In the genomic region with DNA sequence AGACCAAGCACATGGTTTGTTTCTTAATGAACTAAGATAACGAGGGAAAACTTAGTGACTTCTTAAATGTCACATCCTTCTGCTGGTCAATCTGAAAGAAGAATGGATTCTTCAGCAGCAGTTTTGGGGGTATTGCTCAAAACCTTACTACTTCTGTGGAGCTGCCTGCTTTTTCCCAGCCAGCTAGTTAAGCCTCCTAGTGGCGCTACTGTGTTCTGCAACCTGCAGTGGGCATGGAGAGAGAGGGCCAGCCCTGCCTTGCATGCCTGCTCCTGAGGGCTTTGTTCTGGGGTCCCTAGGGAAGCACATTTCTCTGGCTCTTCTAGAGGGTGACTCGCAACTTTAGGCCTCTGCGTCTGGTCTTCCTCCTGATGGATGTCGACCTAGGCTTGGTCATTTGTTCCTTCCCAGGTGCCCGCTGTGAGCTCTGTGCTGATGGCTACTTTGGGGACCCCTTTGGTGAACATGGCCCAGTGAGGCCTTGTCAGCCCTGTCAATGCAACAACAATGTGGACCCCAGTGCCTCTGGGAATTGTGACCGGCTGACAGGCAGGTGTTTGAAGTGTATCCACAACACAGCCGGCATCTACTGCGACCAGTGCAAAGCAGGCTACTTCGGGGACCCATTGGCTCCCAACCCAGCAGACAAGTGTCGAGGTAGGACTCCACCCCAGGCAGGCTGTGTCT, we compare ENCODE assay signal across 8 cellular contexts. TPM values are rescaled to one million over a fixed set of nuclear protein-coding genes. Genes with fewer than 3 reads are reported as not detected.
A peak's percentile ranks its signal among the peaks of the same experiment; 100 is the strongest.
DNase-seq lines count a peak whose midpoint lies in the region; ATAC-seq and TF ChIP-seq lines count a peak whose summit lies in the region.

No MANE protein-coding gene starts in this region.

- in situ Hi-C loops in Panc1 (cut with HindIII; ENCODE audit: low pct_unique_long_range_greater_than_20kb, low sequenced_read_pairs) = no loop called here
- in situ Hi-C loops in brain microvascular endothelial cell (cut with HindIII; ENCODE audit: low pct_ligation_motif_present, low sequenced_read_pairs) = no loop called here

- TF ChIP-seq CTCF in Panc1 (IDR thresholded peaks at IDR 0.05) = peak; percentile 82
- peak; percentile 92 for TF ChIP-seq CTCF in brain microvascular endothelial cell (IDR thresholded peaks at IDR 0.05; ENCODE audit: low read depth, low read length, missing control alignments)
- TF ChIP-seq CTCF in suprapubic skin (IDR thresholded peaks at IDR 0.05) = peak; percentile 28 to 75

- H3K27ac ChIP-seq in Panc1 (ENCODE audit: low read length) (no peak overlapping the region), brain microvascular endothelial cell (no peak overlapping the region), suprapubic skin (no peak overlapping the region)

- H3K27me3 ChIP-seq in Panc1 (ENCODE audit: control insufficient read depth, insufficient read depth, low read length) = no peaks in the 10 kb centered on the region
- no peaks in the 10 kb centered on the region for H3K27me3 ChIP-seq in brain microvascular endothelial cell (replicated peaks)
- no peaks in the 10 kb centered on the region for H3K27me3 ChIP-seq in suprapubic skin

- CTCF ChIA-PET in Panc1 (lab: Charles Lee) = interaction anchor here (0.6 to 1.3 kb wide), 5 partner anchors 17 to 266 kb away, joined by 3 to 7 read pairs (median 4); no protein-coding TSS in a partner anchor

- no TSS peak for BruUV-seq in Panc1 (replicated peaks; lab: Mats Ljungman, UMichigan)

- TF ChIP-seq POLR2A in suprapubic skin (IDR thresholded peaks at IDR 0.05) = no peak

- ATAC-seq in HG02678 (IDR thresholded peaks at IDR 0.05; ENCODE audit: unreplicated experiment) (peak; percentile 68), Panc1 (peak; percentile 79; the same call in 1 of the 2 replicates), HG02623 (IDR thresholded peaks at IDR 0.05; ENCODE audit: unreplicated experiment) (no peak)

- no peak for TF ChIP-seq EP300 in suprapubic skin (IDR thresholded peaks at IDR 0.05)

- intact Hi-C loops in Panc1 (cut with micrococcal nuclease; ENCODE audit: unreplicated experiment) = no loop called here

- H3K36me3 ChIP-seq in Panc1 (ENCODE audit: control insufficient read depth, insufficient read depth, low read length) (no peaks in the 10 kb centered on the region), brain microvascular endothelial cell (replicated peaks) (no peaks in the 10 kb centered on the region), suprapubic skin (peaks cover 5% of the 10 kb centered on the region)

- H3K4me1 ChIP-seq in Panc1 (ENCODE audit: control insufficient read depth, insufficient read depth, low read length) = no peaks in the 10 kb centered on the region
- H3K4me1 ChIP-seq in suprapubic skin = no peaks in the 10 kb centered on the region

- WGBS in suprapubic skin = 76% methylated on average over 6 of the region's 11 CpGs

- H3K9me3 ChIP-seq in Panc1 (ENCODE audit: control insufficient read depth, insufficient read depth, low read depth, low read length) = no peaks in the 10 kb centered on the region
- H3K9me3 ChIP-seq in suprapubic skin = no peaks in the 10 kb centered on the region

- DNase-seq in SIG-M5 treated with dmso at 0.1 percent for 504 hours (lab: John Stamatoyannopoulos, UW; ENCODE audit: unreplicated experiment) = peak; percentile 64
- no peak for DNase-seq in SIG-M5 (lab: John Stamatoyannopoulos, UW)
- peak; percentile 15 for DNase-seq in Panc1 (ENCODE audit: low read depth, low spot score)
- DNase-seq in brain microvascular endothelial cell = peak; percentile 47
- peak; percentile 85 for DNase-seq in left kidney (ENCODE audit: low read depth, low spot score)
- DNase-seq in suprapubic skin (ENCODE audit: low spot score in 2 of 2) = no peak

- POLR2A ChIA-PET in Panc1 (lab: Charles Lee) = no interaction called here

- H3K4me3 ChIP-seq in Panc1 (ENCODE audit: low read depth in 2 of 2, low read length in 2 of 2) (no peak overlapping the region), brain microvascular endothelial cell (ENCODE audit: low read depth, low read length) (no peak overlapping the region), suprapubic skin (no peak overlapping the region)

RNA-seq across cellular contexts. Expression of a gene that starts 42.0 kb away (rescaled TPM):
- total RNA-seq in Panc1 (2021; ENCODE audit: unreplicated experiment) (8.3 TPM), suprapubic skin (10 to 100 TPM; 24.2 to 46.5 (median 35.5) TPM)
- polyA plus RNA-seq in Panc1 (2012; ENCODE audit: insufficient read length) = 6.2 TPM

Comparison
In these comparisons a context has a peak if more than half of its experiments do, and no peak if none do; other contexts are left out.
1. DNase-seq: peak in SIG-M5 treated with dmso at 0.1 percent for 504 hours (single experiment), Panc1 (single experiment), brain microvascular endothelial cell (single experiment) and left kidney (single experiment); none in SIG-M5 (single experiment) and suprapubic skin (0 of 2).
2. Peak in every context shown above with its lines, with median percentiles within 50 percentile points of each other: CTCF ChIP-seq.